Comparison of ENCODE assay signal across 19 cellular contexts in the genomic region with DNA sequence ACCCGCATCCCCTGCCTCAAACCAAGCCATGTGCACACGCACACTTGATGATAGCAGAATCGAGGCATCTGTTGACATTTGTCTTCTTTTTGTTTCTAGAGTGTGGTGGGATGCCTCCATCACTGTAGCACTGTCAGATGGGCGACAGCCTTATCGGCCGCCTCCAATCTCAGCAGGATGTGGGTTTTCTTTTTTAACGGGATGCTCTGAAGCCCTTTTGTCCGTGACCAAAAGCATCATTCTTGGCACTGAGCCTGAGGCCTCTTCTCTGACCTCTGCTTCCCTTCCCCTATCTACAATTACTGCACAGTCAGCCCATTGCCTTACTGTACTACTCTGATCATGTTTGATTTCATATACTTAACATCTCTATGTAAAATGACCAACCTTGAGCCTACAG.
A peak's percentile ranks its signal among the peaks of the same experiment; 100 is the strongest.
DNase-seq lines count a peak whose midpoint lies in the region; ATAC-seq and TF ChIP-seq lines count a peak whose summit lies in the region.
"Had no signal": no experiment of that assay in that cellular context is flagged by ENCODE, and none has a peak within 500 bp of the region (broad histone marks: within the 10 kb centered on the region; RNA-seq: fewer than 3 reads in every experiment).

No MANE protein-coding gene starts in this region.

- no peaks in the 10 kb centered on the region for H4K20me1 ChIP-seq in BLaER1 treated with 17β-estradiol and CSF1 and Interleukin-3, amounts not matched to agents 10 nM and 100 nM
- no peaks in the 10 kb centered on the region for H4K20me1 ChIP-seq in DND-41 (ENCODE audit: insufficient read depth, low read length)
- H4K20me1 ChIP-seq in hepatocyte (ENCODE audit: insufficient read depth, poor library complexity, severe bottlenecking): no peaks in the 10 kb centered on the region

- peak overlapping the region; percentile 89 for H3K27ac Mint-ChIP-seq in activated CD8-positive, alpha-beta T cell treated with anti-CD3 and anti-CD28 coated beads, Interleukin-2, amount 10 ng/mL, durations not matched to agents 7 days and 5 days

- CTCF ChIA-PET in activated CD8-positive, alpha-beta T cell treated with anti-CD3 and anti-CD28 coated beads, Interleukin-2, amount 10 ng/mL, durations not matched to agents 7 days and 5 days (lab: Charles Lee): interaction anchor here (1.0 kb wide), 1 partner anchor 180 kb away, joined by 3 read pairs; no protein-coding TSS in a partner anchor

- peaks cover 0 to 24% (median 8%) of the 10 kb centered on the region in 11 experiments; a peak in 9 of 22 replicates for H3K36me3 ChIP-seq in BLaER1 treated with 17β-estradiol and CSF1 and Interleukin-3, amounts not matched to agents 10 nM and 100 nM
- H3K36me3 ChIP-seq in DND-41 (ENCODE audit: insufficient read depth, low read length): peaks cover 35% of the 10 kb centered on the region
- no peaks in the 10 kb centered on the region for H3K36me3 ChIP-seq in hepatocyte (replicated peaks; ENCODE audit: insufficient read depth, low read depth)
- H3K36me3 ChIP-seq in upper lobe of right lung: no peaks in the 10 kb centered on the region
- H3K36me3 ChIP-seq: SJSA1, thoracic aorta had no signal

- H3K4me3 ChIP-seq in BLaER1 treated with 17β-estradiol and CSF1 and Interleukin-3, amounts not matched to agents 10 nM and 100 nM: no peak overlapping the region
- H3K4me3 ChIP-seq in DND-41 (ENCODE audit: low read depth in 1 of 2, low read length in 2 of 2): no peak overlapping the region
- no peak overlapping the region for H3K4me3 ChIP-seq in hepatocyte
- no peak overlapping the region for H3K4me3 ChIP-seq in upper lobe of right lung
- H3K4me3 ChIP-seq: SJSA1, skin epidermis, thoracic aorta had no signal

- H3K4me2 ChIP-seq in BLaER1 treated with 17β-estradiol and CSF1 and Interleukin-3, amounts not matched to agents 10 nM and 100 nM: peak overlapping the region; percentile 1 to 67 (median 37); a peak in 20 of 22 replicates
- H3K4me2 ChIP-seq in DND-41 (ENCODE audit: insufficient read depth, low read length): no peak overlapping the region
- no peak overlapping the region for H3K4me2 ChIP-seq in hepatocyte

- POLR2A ChIA-PET in activated CD8-positive, alpha-beta T cell treated with anti-CD3 and anti-CD28 coated beads, Interleukin-2, amount 10 ng/mL, durations not matched to agents 7 days and 5 days (lab: Charles Lee): no interaction called here

- peak overlapping the region in 4 of 11 experiments; percentile 11 to 46 (median 26); a peak in 4 of 22 replicates for H3K27ac ChIP-seq in BLaER1 treated with 17β-estradiol and CSF1 and Interleukin-3, amounts not matched to agents 10 nM and 100 nM
- H3K27ac ChIP-seq in DND-41 (ENCODE audit: low read length): no peak overlapping the region
- H3K27ac ChIP-seq in hepatocyte: no peak overlapping the region
- no peak overlapping the region for H3K27ac ChIP-seq in upper lobe of right lung
- H3K27ac ChIP-seq: foreskin keratinocyte, SJSA1, skin epidermis, thoracic aorta had no signal

- no peak overlapping the region for H3K9ac ChIP-seq in BLaER1 treated with 17β-estradiol and CSF1 and Interleukin-3, amounts not matched to agents 10 nM and 100 nM
- no peak overlapping the region for H3K9ac ChIP-seq in DND-41 (ENCODE audit: low read depth, low read length)

- H3K27me3 Mint-ChIP-seq in activated CD8-positive, alpha-beta T cell treated with anti-CD3 and anti-CD28 coated beads, Interleukin-2, amount 10 ng/mL, durations not matched to agents 7 days and 5 days (ENCODE audit: low read depth): no peaks in the 10 kb centered on the region

- H2AFZ ChIP-seq in DND-41 (ENCODE audit: low read depth, low read length) (no peak overlapping the region), hepatocyte (no peak overlapping the region)

- no peaks in the 10 kb centered on the region for H3K9me2 ChIP-seq in hepatocyte (replicated peaks; ENCODE audit: insufficient read depth)

- H3K27me3 ChIP-seq in BLaER1 treated with 17β-estradiol and CSF1 and Interleukin-3, amounts not matched to agents 10 nM and 100 nM: peaks cover 0 to 5% (median 0%) of the 10 kb centered on the region in 11 experiments; a peak in 1 of 22 replicates
- H3K27me3 ChIP-seq in DND-41 (ENCODE audit: insufficient read depth, low read length, poor library complexity) (no peaks in the 10 kb centered on the region), hepatocyte (no peaks in the 10 kb centered on the region), upper lobe of right lung (no peaks in the 10 kb centered on the region)
- H3K27me3 ChIP-seq: foreskin keratinocyte, SJSA1 had no signal

- peaks cover 0 to 16% (median 6%) of the 10 kb centered on the region in 11 experiments; a peak in 9 of 22 replicates for H3K9me3 ChIP-seq in BLaER1 treated with 17β-estradiol and CSF1 and Interleukin-3, amounts not matched to agents 10 nM and 100 nM (replicated peaks in 1 of 11)
- H3K9me3 ChIP-seq in DND-41 (ENCODE audit: insufficient read depth, low read length, severe bottlenecking) (no peaks in the 10 kb centered on the region), hepatocyte (ENCODE audit: low read depth) (no peaks in the 10 kb centered on the region), upper lobe of right lung (no peaks in the 10 kb centered on the region)
- H3K9me3 ChIP-seq: SJSA1, thoracic aorta had no signal

- ATAC-seq in DND-41 (ENCODE audit: insufficient read depth, low read depth) (peak; percentile 24), GM19452 (IDR thresholded peaks at IDR 0.05; ENCODE audit: unreplicated experiment) (no peak), upper lobe of right lung (no peak)
- ATAC-seq in activated CD8-positive, alpha-beta T cell treated with anti-CD3 and anti-CD28 coated beads, Interleukin-2, amount 10 ng/mL, durations not matched to agents 7 days and 5 days: no peak
- ATAC-seq: foreskin keratinocyte, left ventricle myocardium superior had no signal

- DNase-seq in DND-41 (peak; percentile 27), iris pigment epithelial cell (ENCODE audit: low read depth) (peak; percentile 24), hepatocyte (ENCODE audit: low spot score) (no peak), upper lobe of right lung (no peak)
- peak; percentile 49 for DNase-seq in activated CD8-positive, alpha-beta T cell treated with anti-CD3 and anti-CD28 coated beads, Interleukin-2, amount 10 ng/mL, durations not matched to agents 7 days and 5 days
- DNase-seq in NK-92 treated with Interleukin-12 subunit alpha and Interleukin-12 subunit beta, amount 100 ng/mL, for 24 hours (lab: John Stamatoyannopoulos, UW): no peak
- DNase-seq: activated CD4-positive, alpha-beta T cell treated with anti-CD3 and anti-CD28 coated beads for 1 hour; foreskin keratinocyte; left ventricle myocardium superior; NCI-H1048; NCI-H2107; NCI-H526 treated with DMSO at 0.1 percent for 48 hours; OCI-M1; T-helper 9 cell had no signal

- H3K79me2 ChIP-seq in DND-41 (ENCODE audit: insufficient read depth, low read length) (no peaks in the 10 kb centered on the region), hepatocyte (no peaks in the 10 kb centered on the region)

- peaks cover 30 to 44% (median 42%) of the 10 kb centered on the region in 10 experiments for H3K4me1 ChIP-seq in BLaER1 treated with 17β-estradiol and CSF1 and Interleukin-3, amounts not matched to agents 10 nM and 100 nM
- peaks cover 3% of the 10 kb centered on the region; the same call in 1 of the 2 replicates for H3K4me1 ChIP-seq in DND-41 (ENCODE audit: insufficient read depth, low read length)
- peaks cover 7% of the 10 kb centered on the region for H3K4me1 ChIP-seq in hepatocyte (ENCODE audit: insufficient read depth)
- peaks cover 7% of the 10 kb centered on the region for H3K4me1 ChIP-seq in upper lobe of right lung
- H3K4me1 ChIP-seq: foreskin keratinocyte, SJSA1 had no signal

- peaks cover 40% of the 10 kb centered on the region for H3K36me3 Mint-ChIP-seq in activated CD8-positive, alpha-beta T cell treated with anti-CD3 and anti-CD28 coated beads, Interleukin-2, amount 10 ng/mL, durations not matched to agents 7 days and 5 days (ENCODE audit: low read depth)

- WGBS in hepatocyte (ENCODE audit: low lambda C conversion rate, missing lambda C conversion rate): 78% methylated on average over 8 of the region's 8 CpGs

- H3K4me3 Mint-ChIP-seq in activated CD8-positive, alpha-beta T cell treated with anti-CD3 and anti-CD28 coated beads, Interleukin-2, amount 10 ng/mL, durations not matched to agents 7 days and 5 days: peak overlapping the region; percentile 42

- intact Hi-C loops in upper lobe of right lung (cut with DNase I): no loop called here

- TF ChIP-seq CTCF in DND-41 (IDR thresholded peaks at IDR 0.05; ENCODE audit: borderline replicate concordance, extremely low read depth, low read length, poor library complexity, severe bottlenecking) (no peak), hepatocyte (IDR thresholded peaks at IDR 0.05; ENCODE audit: poor library complexity) (no peak), upper lobe of right lung (IDR thresholded peaks at IDR 0.05) (no peak)

- H3K4me1 Mint-ChIP-seq in activated CD8-positive, alpha-beta T cell treated with anti-CD3 and anti-CD28 coated beads, Interleukin-2, amount 10 ng/mL, durations not matched to agents 7 days and 5 days (ENCODE audit: low read depth): peaks cover 51% of the 10 kb centered on the region

- H3K9me3 Mint-ChIP-seq in activated CD8-positive, alpha-beta T cell treated with anti-CD3 and anti-CD28 coated beads, Interleukin-2, amount 10 ng/mL, durations not matched to agents 7 days and 5 days (ENCODE audit: insufficient read depth): no peaks in the 10 kb centered on the region

Comparison
In these comparisons a context has a peak if more than half of its experiments do, and no peak if none do; other contexts are left out.
1. H3K4me2 ChIP-seq: peak in BLaER1 treated with 17β-estradiol and CSF1 and Interleukin-3, amounts not matched to agents 10 nM and 100 nM (11 of 11); none in DND-41 (single experiment) and hepatocyte (single experiment).
2. DNase-seq: peak in DND-41 (single experiment), activated CD8-positive, alpha-beta T cell treated with anti-CD3 and anti-CD28 coated beads, Interleukin-2, amount 10 ng/mL, durations not matched to agents 7 days and 5 days (single experiment) and iris pigment epithelial cell (single experiment); none in hepatocyte (single experiment), upper lobe of right lung (single experiment) and NK-92 treated with Interleukin-12 subunit alpha and Interleukin-12 subunit beta, amount 100 ng/mL, for 24 hours (single experiment).